9 cellular contexts compared by ENCODE assay signal in the genomic region with DNA sequence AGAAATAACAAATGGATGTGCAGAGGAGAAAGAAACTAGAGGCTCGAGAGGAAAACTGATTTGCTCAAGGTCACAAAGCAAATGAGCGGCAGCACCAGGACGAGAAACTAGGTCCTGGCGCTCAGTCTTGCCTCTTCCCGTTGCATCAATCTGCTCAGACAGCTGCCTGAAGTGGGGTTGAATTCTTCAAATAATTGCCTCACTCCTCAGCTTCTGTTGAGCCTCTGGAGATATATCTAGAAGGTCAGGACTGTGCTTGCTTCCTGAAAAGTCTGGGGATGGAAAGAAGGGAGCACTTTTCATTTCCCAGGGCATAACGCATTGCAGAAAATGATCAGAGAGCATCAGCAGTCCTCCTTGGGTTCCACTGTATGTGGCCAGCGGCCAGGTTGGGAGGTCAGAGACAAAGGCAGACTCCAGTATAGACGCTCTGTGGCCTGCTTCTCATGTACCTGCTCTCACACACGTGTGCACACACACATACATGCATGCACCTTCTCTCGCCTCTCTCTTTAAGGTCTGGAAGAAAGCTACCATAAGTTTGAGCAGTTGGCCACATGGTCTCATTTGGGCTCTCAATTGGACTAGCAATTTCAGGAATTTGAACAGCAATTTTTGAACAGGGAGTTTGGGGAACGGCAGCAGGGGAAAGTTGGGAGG.
DNase-seq lines count a peak whose midpoint lies in the region; ATAC-seq lines count a peak whose summit lies in the region.
"Had no signal": no experiment of that assay in that cellular context is flagged by ENCODE, and none has a peak within 500 bp of the region (broad histone marks: within the 10 kb centered on the region; RNA-seq: fewer than 3 reads in every experiment).

No MANE protein-coding gene starts in this region.

- no peaks in the 10 kb centered on the region for H3K9me3 Mint-ChIP-seq in activated T-cell treated with anti-CD3 and anti-CD28 coated beads, Interleukin-2, amount 50 U/mL, for 4 hours
- no peaks in the 10 kb centered on the region for H3K9me3 Mint-ChIP-seq in activated T-helper 17 cell treated with anti-CD3 and anti-CD28 coated beads, Interleukin-2, amount 50 U/mL, for 72 hours
- no peaks in the 10 kb centered on the region for H3K9me3 Mint-ChIP-seq in stimulated activated naive B cell treated with anti-CD40 and anti-IgM and Interleukin-4, amounts not matched to agents 10 μg/mL and 1 μg/mL and 100 μg/mL, for 72 hours

- peaks cover 62% of the 10 kb centered on the region for H3K4me1 Mint-ChIP-seq in activated T-cell treated with anti-CD3 and anti-CD28 coated beads, Interleukin-2, amount 50 U/mL, for 4 hours (ENCODE audit: low read depth)
- peaks cover 48% of the 10 kb centered on the region for H3K4me1 Mint-ChIP-seq in activated T-helper 17 cell treated with anti-CD3 and anti-CD28 coated beads, Interleukin-2, amount 50 U/mL, for 72 hours
- H3K4me1 Mint-ChIP-seq in stimulated activated naive B cell treated with anti-CD40 and anti-IgM and Interleukin-4, amounts not matched to agents 10 μg/mL and 1 μg/mL and 100 μg/mL, for 72 hours: peaks cover 62 to 82% of the 10 kb centered on the region in 2 donors

- no peaks in the 10 kb centered on the region for H3K36me3 ChIP-seq in MG63

- peak overlapping the region; percentile 90 for H3K27ac Mint-ChIP-seq in activated T-helper 17 cell treated with anti-CD3 and anti-CD28 coated beads, Interleukin-2, amount 50 U/mL, for 72 hours
- peak overlapping the region; percentile 73 for H3K27ac Mint-ChIP-seq in stimulated activated naive B cell treated with anti-CD40 and anti-IgM and Interleukin-4, amounts not matched to agents 10 μg/mL and 1 μg/mL and 100 μg/mL, for 72 hours

- peak; percentile 8 for DNase-seq in activated T-cell treated with anti-CD3 and anti-CD28 coated beads, Interleukin-2, amount 50 U/mL, for 4 hours
- DNase-seq in activated T-cell treated with anti-CD3 and anti-CD28 coated beads, Interleukin-2, amount 50 U/mL, for 1 hour: no peak
- DNase-seq in stimulated activated naive B cell treated with anti-CD40 and anti-IgM and Interleukin-4, amounts not matched to agents 10 μg/mL and 1 μg/mL and 100 μg/mL, for 72 hours: no peak
- no peak for DNase-seq in MG63
- DNase-seq in posterior cingulate gyrus: no peak
- no peak for DNase-seq in NCI-H2227 (lab: John Stamatoyannopoulos, UW; ENCODE audit: unreplicated experiment)
- DNase-seq: NCI-H345 had no signal

- H3K36me3 Mint-ChIP-seq in activated T-cell treated with anti-CD3 and anti-CD28 coated beads, Interleukin-2, amount 50 U/mL, for 4 hours (ENCODE audit: insufficient read depth): no peaks in the 10 kb centered on the region
- peaks cover 7% of the 10 kb centered on the region for H3K36me3 Mint-ChIP-seq in activated T-helper 17 cell treated with anti-CD3 and anti-CD28 coated beads, Interleukin-2, amount 50 U/mL, for 72 hours (ENCODE audit: low read depth)
- peaks cover 0 to 3% of the 10 kb centered on the region in 2 donors for H3K36me3 Mint-ChIP-seq in stimulated activated naive B cell treated with anti-CD40 and anti-IgM and Interleukin-4, amounts not matched to agents 10 μg/mL and 1 μg/mL and 100 μg/mL, for 72 hours

- no peaks in the 10 kb centered on the region for H3K27me3 Mint-ChIP-seq in activated T-cell treated with anti-CD3 and anti-CD28 coated beads, Interleukin-2, amount 50 U/mL, for 4 hours (ENCODE audit: low read depth)
- H3K27me3 Mint-ChIP-seq in activated T-helper 17 cell treated with anti-CD3 and anti-CD28 coated beads, Interleukin-2, amount 50 U/mL, for 72 hours: no peaks in the 10 kb centered on the region
- no peaks in the 10 kb centered on the region for H3K27me3 Mint-ChIP-seq in stimulated activated naive B cell treated with anti-CD40 and anti-IgM and Interleukin-4, amounts not matched to agents 10 μg/mL and 1 μg/mL and 100 μg/mL, for 72 hours

- H3K4me3 Mint-ChIP-seq in activated T-cell treated with anti-CD3 and anti-CD28 coated beads, Interleukin-2, amount 50 U/mL, for 4 hours: peak overlapping the region; percentile 8
- peak overlapping the region; percentile 83 for H3K4me3 Mint-ChIP-seq in activated T-helper 17 cell treated with anti-CD3 and anti-CD28 coated beads, Interleukin-2, amount 50 U/mL, for 72 hours
- H3K4me3 Mint-ChIP-seq in stimulated activated naive B cell treated with anti-CD40 and anti-IgM and Interleukin-4, amounts not matched to agents 10 μg/mL and 1 μg/mL and 100 μg/mL, for 72 hours: peak overlapping the region; percentile 4 to 5

- intact Hi-C loops in posterior cingulate gyrus (cut with DNase I): no loop called here

- no peak overlapping the region for H3K4me3 ChIP-seq in MG63

- peak; percentile 19 for ATAC-seq in activated T-cell treated with anti-CD3 and anti-CD28 coated beads, Interleukin-2, amount 50 U/mL, for 4 hours
- peak; percentile 22 for ATAC-seq in HG03135 (IDR thresholded peaks at IDR 0.05; ENCODE audit: unreplicated experiment)
- peak; percentile 19 for ATAC-seq in activated T-helper 17 cell treated with anti-CD3 and anti-CD28 coated beads, Interleukin-2, amount 50 U/mL, for 72 hours (replicated peaks)
- peak; percentile 22 to 40 for ATAC-seq in stimulated activated naive B cell treated with anti-CD40 and anti-IgM and Interleukin-4, amounts not matched to agents 10 μg/mL and 1 μg/mL and 100 μg/mL, for 72 hours (replicated peaks)

- no peaks in the 10 kb centered on the region for H3K9me3 ChIP-seq in MG63

- H3K27me3 ChIP-seq in MG63: no peaks in the 10 kb centered on the region

Comparison
In these comparisons a context has a peak if more than half of its experiments do, and no peak if none do; other contexts are left out.
1. H3K4me3 Mint-ChIP-seq: peak in every context shown above with its lines; median percentile 83 in activated T-helper 17 cell treated with anti-CD3 and anti-CD28 coated beads, Interleukin-2, amount 50 U/mL, for 72 hours; 8 in activated T-cell treated with anti-CD3 and anti-CD28 coated beads, Interleukin-2, amount 50 U/mL, for 4 hours; 4 in stimulated activated naive B cell treated with anti-CD40 and anti-IgM and Interleukin-4, amounts not matched to agents 10 μg/mL and 1 μg/mL and 100 μg/mL, for 72 hours.